ENCODE assay signal across 10 cellular contexts in the genomic region with DNA sequence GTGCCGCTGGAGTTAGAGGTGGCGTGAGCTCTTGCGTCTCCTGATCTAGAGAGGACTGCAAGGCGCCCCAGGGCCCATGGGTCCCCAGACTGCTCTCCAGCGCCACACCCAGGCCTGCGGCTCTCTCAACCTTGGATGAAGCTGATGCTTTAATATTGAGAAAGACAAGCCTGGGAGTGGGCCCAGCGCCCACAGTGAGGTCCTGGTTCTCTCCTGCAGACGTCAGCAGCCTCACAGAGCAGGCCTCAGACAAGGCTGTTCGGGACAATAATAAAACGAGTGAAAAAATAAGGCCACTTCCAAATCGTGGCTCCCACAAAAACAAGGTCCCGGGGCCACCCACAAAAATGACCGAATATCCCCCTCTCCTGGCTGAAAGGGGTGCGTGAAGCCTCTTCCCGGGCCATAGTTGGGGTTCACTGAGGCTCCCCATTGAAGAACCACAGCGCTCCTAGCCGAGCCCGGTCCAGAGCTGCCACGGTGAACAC. TPM values are rescaled to one million over a fixed set of nuclear protein-coding genes. Genes with fewer than 3 reads are reported as not detected.
DNase-seq lines count a peak whose midpoint lies in the region; ATAC-seq, FAIRE-seq and TF ChIP-seq lines count a peak whose summit lies in the region.
"Had no signal": no experiment of that assay in that cellular context is flagged by ENCODE, and none has a peak within 500 bp of the region (broad histone marks: within the 10 kb centered on the region; RNA-seq: fewer than 3 reads in every experiment).

No MANE protein-coding gene starts in this region.

- H2BK120ac ChIP-seq in H1 (replicated peaks; ENCODE audit: low read depth, low read length), result no peak overlapping the region

- H3F3A ChIP-seq in OCI-LY1 (ENCODE audit: insufficient read depth, low read length), result no peaks in the 10 kb centered on the region

- no peak for FAIRE-seq in H1 (lab: Jason Lieb, UNC)

- no peak overlapping the region for H4K91ac ChIP-seq in H1 (replicated peaks; ENCODE audit: insufficient read length, low read length)

- no peak overlapping the region for H3K14ac ChIP-seq in H1 (ENCODE audit: insufficient read length)

- H3K27ac ChIP-seq in OCI-LY1 (ENCODE audit: low read depth, low read length, poor library complexity, severe bottlenecking) (no peak overlapping the region), H1 (ENCODE audit: low read depth, low read length) (no peak overlapping the region), spleen (no peak overlapping the region)

- H2AFZ ChIP-seq in OCI-LY1 (ENCODE audit: low read length), result no peak overlapping the region
- H2AFZ ChIP-seq in H1 (ENCODE audit: low read length), result no peak overlapping the region

- TF ChIP-seq CTCF in OCI-LY1 (IDR thresholded peaks at IDR 0.05; ENCODE audit: low read length) (peak; percentile 59), H1 (IDR thresholded peaks at IDR 0.05; ENCODE audit: control extremely low read depth in 1 of 3, insufficient read depth in 1 of 3, low read depth in 1 of 3, low read length in 3 of 3) (peak; percentile 49 to 66 (median 50)), spleen (IDR thresholded peaks at IDR 0.05 in 8 of 11, conservative IDR thresholded peaks at IDR 0.05 in 3 of 11) (peak in 8 of 11 experiments; percentile 13 to 53 (median 42))

- intact Hi-C loops in spleen (cut with DNase I; ENCODE audit: low total_unique reads), result no loop called here

- CTCF ChIA-PET in H1 (lab: Charles Lee; ENCODE audit: partially characterized antibody), result interaction anchor here (0.7 to 2.3 kb wide), 11 partner anchors 9 to 1825 kb away, joined by 3 to 11 read pairs (median 6); a partner anchor contains a TSS

- no peak overlapping the region for H3K23ac ChIP-seq in H1 (ENCODE audit: insufficient read length)

- H3K9me2 ChIP-seq in OCI-LY1 (ENCODE audit: low read depth, low read length), result no peaks in the 10 kb centered on the region

- ATAC-seq in GM19467 (IDR thresholded peaks at IDR 0.05; ENCODE audit: unreplicated experiment), result no peak

- TF ChIP-seq POLR2A in H1 (IDR thresholded peaks at IDR 0.05; ENCODE audit: control extremely low read depth in 1 of 2, low read depth in 2 of 2, low read length in 2 of 2), result no peak
- no peak for TF ChIP-seq POLR2A in spleen (IDR thresholded peaks at IDR 0.05)

- no peaks in the 10 kb centered on the region for H3K79me2 ChIP-seq in OCI-LY1 (ENCODE audit: insufficient read depth, low read length)
- H3K79me2 ChIP-seq in H1 (ENCODE audit: control insufficient read depth in 1 of 2, insufficient read depth in 2 of 2, low read length in 2 of 2), result no peaks in the 10 kb centered on the region

- H3K4me2 ChIP-seq in OCI-LY1 (ENCODE audit: low read length) (no peak overlapping the region), H1 (ENCODE audit: insufficient read depth in 1 of 2, low read depth in 2 of 2, low read length in 2 of 2) (no peak overlapping the region)

- no peak overlapping the region for H3K18ac ChIP-seq in H1 (ENCODE audit: extremely low read depth, low read length)

- no peaks in the 10 kb centered on the region; the same call in 1 of the 2 replicates for H3K23me2 ChIP-seq in H1 (ENCODE audit: low read depth, low read length)

- WGBS in H1 (ENCODE audit: extremely low coverage in 1 of 2, insufficient coverage in 1 of 2, insufficient read length in 1 of 2, insufficient replicate concordance in 2 of 2, low coverage in 1 of 2, low lambda C conversion rate in 2 of 2, missing lambda C conversion rate in 1 of 2), 2 experiments, result 83% methylated on average over 17 of the region's 19 CpGs; no CpG with 5 or more reads in 1 of the 2 experiments
- 65 to 83% (median 73%) methylated on average over 18 to 19 of the region's 19 CpGs for WGBS in spleen, 5 donors

- H3K56ac ChIP-seq in H1 (replicated peaks; ENCODE audit: insufficient read length, low read depth, low read length), result no peak overlapping the region

- H2BK20ac ChIP-seq in H1 (ENCODE audit: low read length), result no peak overlapping the region

- POLR2A ChIA-PET in H1 (lab: Charles Lee; ENCODE audit: partially characterized antibody), result interaction anchor here (1.0 kb wide), 1 partner anchor 220 kb away, joined by 4 read pairs; no protein-coding TSS in a partner anchor

- no peak overlapping the region for H4K5ac ChIP-seq in H1 (ENCODE audit: insufficient read length, low read depth, low read length)

- no peaks in the 10 kb centered on the region for H3K79me1 ChIP-seq in H1 (ENCODE audit: low read depth, low read length)

- H2BK5ac ChIP-seq in H1 (ENCODE audit: low read depth, low read length), result 0 out of 2 replicates have a peak overlapping the region, but pooled peaks have one; percentile 3

- TF ChIP-seq RAD21 in H1 (IDR thresholded peaks at IDR 0.05 in 1 of 2, conservative IDR thresholded peaks at IDR 0.05 in 1 of 2; ENCODE audit: low read depth in 2 of 2, low read length in 2 of 2), result peak; percentile 56 to 64

- H3K9ac ChIP-seq in OCI-LY1 (ENCODE audit: low read length) (no peak overlapping the region), H1 (replicated peaks in 1 of 4; ENCODE audit: extremely low read depth in 1 of 4, low read depth in 3 of 4, low read length in 3 of 4) (no peak overlapping the region)

- no peaks in the 10 kb centered on the region for H3K4me1 ChIP-seq in OCI-LY1 (ENCODE audit: insufficient read depth, low read length, severe bottlenecking)
- peaks cover 0 to 7% (median 4%) of the 10 kb centered on the region in 4 experiments; a peak in 6 of 7 replicates for H3K4me1 ChIP-seq in H1 (replicated peaks in 1 of 4; ENCODE audit: control insufficient read depth in 3 of 4, insufficient read depth in 4 of 4, low read length in 3 of 4)
- H3K4me1 ChIP-seq in spleen, result no peaks in the 10 kb centered on the region

- H3K27me3 ChIP-seq in OCI-LY1 (ENCODE audit: insufficient read depth, low read length) (peaks cover 8% of the 10 kb centered on the region; the same call in 1 of the 2 replicates), H1 (replicated peaks in 1 of 4; ENCODE audit: control insufficient read depth in 3 of 4, extremely low read depth in 1 of 4, insufficient read depth in 3 of 4, low read length in 3 of 4) (no peaks in the 10 kb centered on the region), spleen (replicated peaks in 1 of 7) (peaks cover 0 to 7% (median 0%) of the 10 kb centered on the region in 7 donors)

- TF ChIP-seq EP300 in H1 (IDR thresholded peaks at IDR 0.05; ENCODE audit: borderline replicate concordance in 1 of 2, low read depth in 2 of 2, low read length in 2 of 2), result no peak

- H2AK5ac ChIP-seq in H1 (ENCODE audit: low read depth, low read length), result no peak overlapping the region

- H3K36me3 ChIP-seq in OCI-LY1 (ENCODE audit: insufficient read depth, low read length), result no peaks in the 10 kb centered on the region
- no peaks in the 10 kb centered on the region for H3K36me3 ChIP-seq in H1 (ENCODE audit: control insufficient read depth in 2 of 4, insufficient read depth in 4 of 4, low read length in 3 of 4)
- no peaks in the 10 kb centered on the region for H3K36me3 ChIP-seq in spleen

- no peak overlapping the region for H2BK15ac ChIP-seq in H1 (ENCODE audit: low read length)

- H3K9me3 ChIP-seq in OCI-LY1 (ENCODE audit: low read length), result no peaks in the 10 kb centered on the region
- no peaks in the 10 kb centered on the region for H3K9me3 ChIP-seq in H1 (ENCODE audit: insufficient read depth in 2 of 2, low read depth in 1 of 2, low read length in 1 of 2)
- no peaks in the 10 kb centered on the region for H3K9me3 ChIP-seq in spleen

- H3K4ac ChIP-seq in H1 (replicated peaks; ENCODE audit: insufficient read length, low read depth, low read length), result no peak overlapping the region

- no peak overlapping the region for H4K8ac ChIP-seq in H1 (ENCODE audit: extremely low read depth, insufficient read depth, low read length)

- no peak overlapping the region for H3K4me3 ChIP-seq in OCI-LY1 (ENCODE audit: low read depth, low read length, poor library complexity, severe bottlenecking)
- H3K4me3 ChIP-seq in H1 (ENCODE audit: extremely low read depth in 1 of 4, insufficient read depth in 2 of 4, low read depth in 3 of 4, low read length in 4 of 4), result no peak overlapping the region
- H3K4me3 ChIP-seq in spleen, result no peak overlapping the region

- DNase-seq in activated gamma-delta T cell treated with Interleukin-2 at 50 U/mL for 16 hours, result peak; percentile 21
- no peak for DNase-seq in activated gamma-delta T cell (lab: John Stamatoyannopoulos, UW)
- DNase-seq in H1 (ENCODE audit: low read depth in 1 of 2, low spot score in 2 of 2), result peak in 1 of 2 experiments; percentile 66
- DNase-seq in spleen, result peak; percentile 75
- DNase-seq in NCI-H69 (lab: John Stamatoyannopoulos, UW), result no peak
- DNase-seq in COR-L47 (lab: John Stamatoyannopoulos, UW), result no peak
- DNase-seq: NCI-H446 treated with DMSO at 0.1 percent for 48 hours, occipital lobe had no signal

- H2BK12ac ChIP-seq in H1 (ENCODE audit: low read depth, low read length), result no peak overlapping the region

- H4K20me1 ChIP-seq in OCI-LY1 (ENCODE audit: insufficient read depth, low read length) (no peaks in the 10 kb centered on the region), H1 (replicated peaks in 1 of 2; ENCODE audit: control insufficient read depth in 1 of 2, insufficient read depth in 2 of 2, low read length in 2 of 2) (no peaks in the 10 kb centered on the region)

RNA-seq across cellular contexts. Expression of a gene that starts 6.0 kb away (rescaled TPM):
- total RNA-seq in H1 (2021; fragmentation: NEBNext Ultra II Directional; extraction: Animal tissue kit (Norgen Biotek cat#: 25700)), result not detected in 2 replicates
- polyA plus RNA-seq in H1 (2011; rRNA removed) (0.06 and 0.30 TPM in 2 replicates), spleen (not detected)
- polyA plus RNA-seq in H1 (2011; cell fraction: cytosol; rRNA removed), result 0.05 TPM
- polyA plus RNA-seq in H1 (2011; cell fraction: nucleus; rRNA removed), result 0.13 TPM
- polyA plus RNA-seq in H1 (2012, experiment 1 of 2), result not detected in 4 replicates
- not detected for polyA plus RNA-seq in H1 (2012, experiment 2 of 2)
- 0.12 TPM for polyA plus RNA-seq in H1 (2013, experiment 1 of 2)
- 0.09 TPM for polyA plus RNA-seq in H1 (2013, experiment 2 of 2)
- polyA minus RNA-seq in H1 (2011; rRNA and poly(A)+ RNA removed), result 0.28 TPM in 1 of 2 replicates, not detected in the other
- not detected for polyA minus RNA-seq in H1 (2011; cell fraction: cytosol; rRNA and poly(A)+ RNA removed)
- not detected for polyA minus RNA-seq in H1 (2011; cell fraction: nucleus; rRNA and poly(A)+ RNA removed)
- total RNA-seq in spleen, result not detected
- total RNA-seq: occipital lobe had no signal

RNA-seq across cellular contexts. Expression of a gene that starts 18.0 kb away (rescaled TPM):
- total RNA-seq in H1 (2021; fragmentation: NEBNext Ultra II Directional; extraction: Animal tissue kit (Norgen Biotek cat#: 25700)), result 0.10 TPM in 1 of 2 replicates, not detected in the other
- polyA plus RNA-seq in H1 (2011; rRNA removed), result 0.09 and 0.20 TPM in 2 replicates
- polyA plus RNA-seq in H1 (2011; cell fraction: cytosol; rRNA removed), result 0.10 TPM
- 1.0 TPM for polyA plus RNA-seq in H1 (2011; cell fraction: nucleus; rRNA removed)
- polyA plus RNA-seq in H1 (2012, experiment 1 of 2), result 0.16 to 0.23 TPM (median 0.20 TPM) in 3 of 4 replicates, not detected in the other
- polyA plus RNA-seq in H1 (2012, experiment 2 of 2), result 0.09 TPM
- polyA plus RNA-seq in H1 (2013, experiment 1 of 2), result 0.02 TPM
- polyA plus RNA-seq in H1 (2013, experiment 2 of 2), result not detected
- polyA minus RNA-seq in H1 (2011; rRNA and poly(A)+ RNA removed), result 0.06 and 0.10 TPM in 2 replicates
- not detected for polyA minus RNA-seq in H1 (2011; cell fraction: cytosol; rRNA and poly(A)+ RNA removed)
- polyA minus RNA-seq in H1 (2011; cell fraction: nucleus; rRNA and poly(A)+ RNA removed), result 0.30 TPM
- total RNA-seq in spleen, result under 1 TPM in 2 of 7 donors, not detected in 5; 0.10 to 0.16 TPM
- under 1 TPM in 2 of 3 donors, not detected in 1; 0.08 to 0.11 TPM for polyA plus RNA-seq in spleen
- total RNA-seq: occipital lobe had no signal

RNA-seq across cellular contexts. Expression of a gene that starts 27.0 kb away (rescaled TPM):
- 5.5 and 6.7 TPM in 2 replicates for total RNA-seq in H1 (2021; fragmentation: NEBNext Ultra II Directional; extraction: Animal tissue kit (Norgen Biotek cat#: 25700))
- polyA plus RNA-seq in H1 (2011; rRNA removed), result 2.3 and 3.1 TPM in 2 replicates
- polyA plus RNA-seq in H1 (2011; cell fraction: cytosol; rRNA removed), result 1.8 TPM
- polyA plus RNA-seq in H1 (2011; cell fraction: nucleus; rRNA removed), result 6.0 TPM
- 3.7 to 5.6 TPM (median 4.5 TPM) in 4 replicates for polyA plus RNA-seq in H1 (2012, experiment 1 of 2)
- 4.1 TPM for polyA plus RNA-seq in H1 (2012, experiment 2 of 2)
- polyA plus RNA-seq in H1 (2013, experiment 1 of 2), result 4.3 TPM
- polyA plus RNA-seq in H1 (2013, experiment 2 of 2), result 4.6 TPM
- 4.8 and 7.4 TPM in 2 replicates for polyA minus RNA-seq in H1 (2011; rRNA and poly(A)+ RNA removed)
- 2.3 TPM for polyA minus RNA-seq in H1 (2011; cell fraction: cytosol; rRNA and poly(A)+ RNA removed)
- 3.5 TPM for polyA minus RNA-seq in H1 (2011; cell fraction: nucleus; rRNA and poly(A)+ RNA removed)
- 10 to 100 TPM in 2 of 7 donors, 1 to 10 TPM in 5; 4.4 to 17.5 (median 8.5) TPM for total RNA-seq in spleen
- 1 to 10 TPM; 1.9 to 6.6 (median 3.7) TPM for polyA plus RNA-seq in spleen

RNA-seq across cellular contexts. Expression of a gene that starts 32.2 kb away (rescaled TPM):
- 76.7 and 82.3 TPM in 2 replicates for total RNA-seq in H1 (2021; fragmentation: NEBNext Ultra II Directional; extraction: Animal tissue kit (Norgen Biotek cat#: 25700))
- polyA plus RNA-seq in H1 (2011; rRNA removed) (80.2 and 106 TPM in 2 replicates), spleen (100 to 1,000 TPM in 1 of 3 donors, 10 to 100 TPM in 2; 65.9 to 113 (median 84.4) TPM)
- polyA plus RNA-seq in H1 (2011; cell fraction: cytosol; rRNA removed), result 87.2 TPM
- polyA plus RNA-seq in H1 (2011; cell fraction: nucleus; rRNA removed), result 210 TPM
- 40.8 to 95.9 TPM (median 88.0 TPM) in 4 replicates for polyA plus RNA-seq in H1 (2012, experiment 1 of 2)
- polyA plus RNA-seq in H1 (2012, experiment 2 of 2), result 60.1 TPM
- polyA plus RNA-seq in H1 (2013, experiment 1 of 2), result 42.3 TPM
- polyA plus RNA-seq in H1 (2013, experiment 2 of 2), result 40.2 TPM
- 32.1 and 43.0 TPM in 2 replicates for polyA minus RNA-seq in H1 (2011; rRNA and poly(A)+ RNA removed)
- 45.9 TPM for polyA minus RNA-seq in H1 (2011; cell fraction: cytosol; rRNA and poly(A)+ RNA removed)
- 49.0 TPM for polyA minus RNA-seq in H1 (2011; cell fraction: nucleus; rRNA and poly(A)+ RNA removed)
- total RNA-seq in spleen, result 100 to 1,000 TPM in 5 of 7 donors, 10 to 100 TPM in 2; 88.1 to 145 (median 126) TPM

Comparison
In these comparisons a context has a peak if more than half of its experiments do, and no peak if none do; other contexts are left out.
1. DNase-seq: peak in activated gamma-delta T cell treated with Interleukin-2 at 50 U/mL for 16 hours (single experiment) and spleen (single experiment); none in activated gamma-delta T cell (single experiment), NCI-H69 (single experiment) and COR-L47 (single experiment).
2. Peak in every context shown above with its lines, with median percentiles within 50 percentile points of each other: CTCF ChIP-seq.